Comparison of ENCODE assay signal across 9 cellular contexts in the genomic region with DNA sequence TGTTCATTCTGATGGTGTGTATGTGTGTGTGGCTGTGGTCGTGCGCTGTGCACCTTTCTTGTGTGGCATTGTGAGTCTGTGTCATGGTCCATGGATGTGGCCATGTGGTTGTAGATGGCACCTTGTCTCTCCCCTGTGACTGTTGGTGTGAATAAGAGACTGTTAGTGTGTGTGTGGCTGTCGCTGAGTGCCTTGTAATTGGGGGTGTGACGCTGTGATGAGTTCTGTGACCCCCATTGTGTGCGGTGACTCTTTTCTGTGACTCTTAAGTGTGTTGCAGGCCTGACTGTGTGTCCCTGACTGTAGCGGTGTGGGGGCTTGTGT. TPM values are rescaled to one million over a fixed set of nuclear protein-coding genes. Genes with fewer than 3 reads are reported as not detected.
A peak's percentile ranks its signal among the peaks of the same experiment; 100 is the strongest.
DNase-seq lines count a peak whose midpoint lies in the region; ATAC-seq, FAIRE-seq and TF ChIP-seq lines count a peak whose summit lies in the region.
"Had no signal": no experiment of that assay in that cellular context is flagged by ENCODE, and none has a peak within 500 bp of the region (broad histone marks: within the 10 kb centered on the region; RNA-seq: fewer than 3 reads in every experiment).

No MANE protein-coding gene starts in this region.

- peaks cover 6% of the 10 kb centered on the region for H3K4me1 ChIP-seq in CD8-positive, alpha-beta memory T cell (ENCODE audit: insufficient read depth, low read length)
- peaks cover 6% of the 10 kb centered on the region for H3K4me1 ChIP-seq in SJSA1 (replicated peaks)
- peaks cover 0 to 40% (median 3%) of the 10 kb centered on the region in 3 donors for H3K4me1 ChIP-seq in esophagus squamous epithelium
- H3K4me1 ChIP-seq in trophoblast cell (ENCODE audit: control insufficient read depth in 1 of 2, insufficient read depth in 2 of 2, low read length in 2 of 2) = peaks cover 0 to 7% of the 10 kb centered on the region in 2 experiments

- TF ChIP-seq CTCF in esophagus squamous epithelium (IDR thresholded peaks at IDR 0.05) = no peak

- no peak for DNase-seq in CD8-positive, alpha-beta memory T cell
- DNase-seq in SJSA1 (ENCODE audit: low read depth in 1 of 2, low spot score in 2 of 2) = no peak
- no peak for DNase-seq in esophagus squamous epithelium (lab: John Stamatoyannopoulos, UW)
- no peak for DNase-seq in trophoblast cell
- no peak for DNase-seq in GDM1 (lab: John Stamatoyannopoulos, UW)
- DNase-seq in GM12891 (ENCODE audit: insufficient read length, low spot score) = no peak

- peak overlapping the region; percentile 18 for H3K4me2 ChIP-seq in trophoblast cell (ENCODE audit: low read length)

- no peak overlapping the region for H2BK5ac ChIP-seq in trophoblast cell (ENCODE audit: low read depth, low read length, poor library complexity)

- no peaks in the 10 kb centered on the region for H3K9me3 Mint-ChIP-seq in CD8-positive, alpha-beta memory T cell

- no peak overlapping the region for H2BK120ac ChIP-seq in trophoblast cell (ENCODE audit: insufficient read depth, low read length, poor library complexity)

- H3K4me3 Mint-ChIP-seq in CD8-positive, alpha-beta memory T cell = peak overlapping the region; percentile 64 to 84 (median 77)

- WGBS in esophagus squamous epithelium, 2 donors = 58 to 78% methylated on average over 2 to 6 of the region's 6 CpGs
- WGBS in trophoblast cell (ENCODE audit: extremely low coverage, insufficient coverage, insufficient read length) = no CpG with 5 or more reads among the region's 6 CpGs

- no peak overlapping the region for H4K12ac ChIP-seq in trophoblast cell (ENCODE audit: low read depth, low read length)

- no peak overlapping the region for H3K18ac ChIP-seq in trophoblast cell (ENCODE audit: low read length)

- H2AFZ ChIP-seq in trophoblast cell (ENCODE audit: insufficient read depth, low read length, poor library complexity) = no peak overlapping the region

- H3K9me3 ChIP-seq in CD8-positive, alpha-beta memory T cell (ENCODE audit: low read length) = no peaks in the 10 kb centered on the region
- H3K9me3 ChIP-seq in SJSA1 (replicated peaks) (no peaks in the 10 kb centered on the region), esophagus squamous epithelium (no peaks in the 10 kb centered on the region), trophoblast cell (ENCODE audit: insufficient read depth, low read depth, low read length) (peaks cover 3% of the 10 kb centered on the region)

- POLR2A ChIA-PET in CD8-positive, alpha-beta memory T cell (lab: Charles Lee) = no interaction called here

- H3K79me2 ChIP-seq in trophoblast cell (ENCODE audit: control insufficient read depth, insufficient read depth, low read length, poor library complexity) = no peaks in the 10 kb centered on the region

- peak overlapping the region in 7 of 8 donors; percentile 7 to 84 (median 55) for H3K27ac Mint-ChIP-seq in CD8-positive, alpha-beta memory T cell

- H3K4me3 ChIP-seq in CD8-positive, alpha-beta memory T cell (ENCODE audit: low read length) = peak overlapping the region; percentile 3
- H3K4me3 ChIP-seq in SJSA1 (peak overlapping the region; percentile 51), esophagus squamous epithelium (peak overlapping the region; percentile 55 to 78 (median 66)), trophoblast cell (ENCODE audit: low read depth, low read length) (peak overlapping the region; percentile 43)

- no peaks in the 10 kb centered on the region for H3K36me3 ChIP-seq in CD8-positive, alpha-beta memory T cell (ENCODE audit: insufficient read depth, low read length)
- H3K36me3 ChIP-seq in SJSA1 (peaks cover 4% of the 10 kb centered on the region), esophagus squamous epithelium (peaks cover 0 to 7% (median 0%) of the 10 kb centered on the region in 3 donors), trophoblast cell (ENCODE audit: control insufficient read depth in 1 of 2, insufficient read depth in 2 of 2, low read length in 2 of 2) (no peaks in the 10 kb centered on the region)

- ATAC-seq in GM21825 (IDR thresholded peaks at IDR 0.05; ENCODE audit: unreplicated experiment) (no peak), GM19397 (IDR thresholded peaks at IDR 0.05; ENCODE audit: unreplicated experiment) (no peak)

- H3K27me3 ChIP-seq in CD8-positive, alpha-beta memory T cell (ENCODE audit: insufficient read depth, low read length, poor library complexity, severe bottlenecking) = no peaks in the 10 kb centered on the region
- H3K27me3 ChIP-seq in SJSA1 (replicated peaks) (no peaks in the 10 kb centered on the region), esophagus squamous epithelium (no peaks in the 10 kb centered on the region), trophoblast cell (ENCODE audit: insufficient read depth, low read length) (no peaks in the 10 kb centered on the region)

- peaks cover 11 to 15% of the 10 kb centered on the region in 2 donors for H3K27me3 Mint-ChIP-seq in CD8-positive, alpha-beta memory T cell

- FAIRE-seq in GM12891 (lab: Jason Lieb, UNC) = no peak
- FAIRE-seq: islet of Langerhans had no signal

- no peak overlapping the region for H3K27ac ChIP-seq in CD8-positive, alpha-beta memory T cell (ENCODE audit: low read depth, low read length)
- H3K27ac ChIP-seq in SJSA1 = no peak overlapping the region
- H3K27ac ChIP-seq in esophagus squamous epithelium = peak overlapping the region in 1 of 4 donors; percentile 69
- H3K27ac ChIP-seq in trophoblast cell (ENCODE audit: low read depth, low read length) = no peak overlapping the region

- H3K14ac ChIP-seq in trophoblast cell (ENCODE audit: low read length) = no peak overlapping the region

- H3K4me1 Mint-ChIP-seq in CD8-positive, alpha-beta memory T cell = peaks cover 7 to 17% (median 11%) of the 10 kb centered on the region in 3 donors

- no peak overlapping the region for H3K23ac ChIP-seq in trophoblast cell (ENCODE audit: low read length)

- H3K9ac ChIP-seq in trophoblast cell (ENCODE audit: low read length) = no peak overlapping the region

- H3K36me3 Mint-ChIP-seq in CD8-positive, alpha-beta memory T cell = no peaks in the 10 kb centered on the region

- H4K91ac ChIP-seq in trophoblast cell (ENCODE audit: low read depth, low read length) = no peak overlapping the region

- no peak overlapping the region for H4K8ac ChIP-seq in trophoblast cell (ENCODE audit: low read depth, low read length)

- no peaks in the 10 kb centered on the region for H3K79me1 ChIP-seq in trophoblast cell (ENCODE audit: low read length)

- CTCF ChIA-PET in CD8-positive, alpha-beta memory T cell (lab: Charles Lee) = no interaction called here

- intact Hi-C loops in esophagus squamous epithelium (cut with DNase I) = no loop called here

- no peak overlapping the region for H2AK5ac ChIP-seq in trophoblast cell (ENCODE audit: low read length)

- TF ChIP-seq POLR2A in esophagus squamous epithelium (IDR thresholded peaks at IDR 0.05) (no peak), GM12891 (IDR thresholded peaks at IDR 0.05; ENCODE audit: low read depth, low read length) (no peak)

- no peak overlapping the region for H2BK12ac ChIP-seq in trophoblast cell (ENCODE audit: low read length)

- no peak overlapping the region for H3K4ac ChIP-seq in trophoblast cell (ENCODE audit: low read depth, low read length)

TF ChIP-seq in GM12891, 5 proteins besides CTCF, POLR2A, EP300 and RAD21:
- TF ChIP-seq PAX5 (IDR thresholded peaks at IDR 0.05; ENCODE audit: insufficient read depth, low read length, severe bottlenecking) (no peak), POU2F2 (IDR thresholded peaks at IDR 0.05; ENCODE audit: low read depth, low read length) (no peak), SPI1 (IDR thresholded peaks at IDR 0.05; ENCODE audit: low read depth, low read length) (no peak), POLR2AphosphoS5 (IDR thresholded peaks at IDR 0.05; ENCODE audit: low read depth, low read length) (no peak), TAF1 (IDR thresholded peaks at IDR 0.05; ENCODE audit: low read depth, low read length) (no peak)

RNA-seq across cellular contexts. Expression of gene PLPPR2, which starts 0.8 kb away (rescaled TPM):
- 1 to 10 TPM; 2.1 to 2.2 TPM for total RNA-seq in CD8-positive, alpha-beta memory T cell
- polyA plus RNA-seq in CD8-positive, alpha-beta memory T cell = 1.2 TPM
- 22.3 and 22.5 TPM in 2 replicates for total RNA-seq in SJSA1 (2014; rRNA removed; shearing (Covaris generic))
- 10 to 100 TPM in 1 of 4 donors, 1 to 10 TPM in 3; 5.1 to 14.2 (median 9.7) TPM for total RNA-seq in esophagus squamous epithelium
- 3.7 and 3.9 TPM in 2 replicates for polyA plus RNA-seq in trophoblast cell (2013)
- polyA plus RNA-seq in GM12891 (2012; ENCODE audit: low read depth, missing spikeins) = 1.7 TPM

RNA-seq across cellular contexts. Expression of gene CCDC159, which starts 9.7 kb away (rescaled TPM):
- 10 to 100 TPM; 14.2 to 14.6 TPM for total RNA-seq in CD8-positive, alpha-beta memory T cell
- polyA plus RNA-seq in CD8-positive, alpha-beta memory T cell = 30.1 TPM
- total RNA-seq in SJSA1 (2014; rRNA removed; shearing (Covaris generic)) = 5.1 and 7.3 TPM in 2 replicates
- total RNA-seq in esophagus squamous epithelium = 10 to 100 TPM in 1 of 4 donors, 1 to 10 TPM in 3; 5.7 to 17.7 (median 8.0) TPM
- 8.3 and 9.9 TPM in 2 replicates for polyA plus RNA-seq in trophoblast cell (2013)
- 20.4 TPM for polyA plus RNA-seq in GM12891 (2012; ENCODE audit: low read depth, missing spikeins)

RNA-seq across cellular contexts. Expression of gene TMEM205, which starts 10.0 kb away (rescaled TPM):
- 10 to 100 TPM; 24.8 to 30.5 TPM for total RNA-seq in CD8-positive, alpha-beta memory T cell
- 75.9 TPM for polyA plus RNA-seq in CD8-positive, alpha-beta memory T cell
- 113 and 138 TPM in 2 replicates for total RNA-seq in SJSA1 (2014; rRNA removed; shearing (Covaris generic))
- total RNA-seq in esophagus squamous epithelium = 100 to 1,000 TPM in 2 of 4 donors, 10 to 100 TPM in 2; 80.1 to 173 (median 129) TPM
- polyA plus RNA-seq in trophoblast cell (2013) = 42.9 and 43.7 TPM in 2 replicates
- polyA plus RNA-seq in GM12891 (2012; ENCODE audit: low read depth, missing spikeins) = 64.5 TPM

RNA-seq across cellular contexts. Expression of gene RAB3D, which starts 16.6 kb away (rescaled TPM):
- 1 to 10 TPM; 3.2 to 4.5 TPM for total RNA-seq in CD8-positive, alpha-beta memory T cell
- 3.7 TPM for polyA plus RNA-seq in CD8-positive, alpha-beta memory T cell
- 0.38 and 1.4 TPM in 2 replicates for total RNA-seq in SJSA1 (2014; rRNA removed; shearing (Covaris generic))
- 10 to 100 TPM; 55.9 to 90.4 (median 73.8) TPM for total RNA-seq in esophagus squamous epithelium
- polyA plus RNA-seq in trophoblast cell (2013) = 12.5 and 13.0 TPM in 2 replicates
- polyA plus RNA-seq in GM12891 (2012; ENCODE audit: low read depth, missing spikeins) = 1.9 TPM

RNA-seq across cellular contexts. Expression of gene SWSAP1, which starts 18.4 kb away (rescaled TPM):
- total RNA-seq in CD8-positive, alpha-beta memory T cell = 1 to 10 TPM; 2.1 to 2.2 TPM
- polyA plus RNA-seq in CD8-positive, alpha-beta memory T cell = 7.0 TPM
- 0.38 and 0.79 TPM in 2 replicates for total RNA-seq in SJSA1 (2014; rRNA removed; shearing (Covaris generic))
- 1 to 10 TPM; 1.0 to 2.9 (median 1.3) TPM for total RNA-seq in esophagus squamous epithelium
- polyA plus RNA-seq in trophoblast cell (2013) = 3.2 and 3.6 TPM in 2 replicates
- 1.9 TPM for polyA plus RNA-seq in GM12891 (2012; ENCODE audit: low read depth, missing spikeins)

Comparison
In these comparisons a context has a peak if more than half of its experiments do, and no peak if none do; other contexts are left out.
1. H3K4me3 ChIP-seq: peak in every context shown above with its lines; median percentile 66 in esophagus squamous epithelium; 51 in SJSA1; 43 in trophoblast cell; 3 in CD8-positive, alpha-beta memory T cell.